ENCODE assay signal across 11 cellular contexts in the genomic region with DNA sequence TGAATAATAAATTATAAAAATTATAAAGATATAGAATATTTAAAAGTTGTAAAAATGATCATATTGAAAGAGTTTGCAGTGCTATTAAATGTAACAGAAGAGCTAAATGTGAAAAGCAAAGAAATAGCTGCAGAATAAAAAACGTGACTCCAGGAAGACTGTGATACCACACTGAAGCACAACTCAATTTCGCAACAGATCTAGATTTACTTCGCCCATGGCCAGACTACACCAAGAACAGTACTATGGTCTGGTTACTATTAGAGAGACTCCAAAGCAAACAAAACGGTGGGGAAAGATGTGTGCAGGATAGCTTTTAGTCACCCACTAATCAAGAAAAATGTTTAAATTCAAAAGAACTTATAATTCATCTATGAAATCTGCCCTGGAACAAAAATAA. TPM values are rescaled to one million over a fixed set of nuclear protein-coding genes. Genes with fewer than 3 reads are reported as not detected.
A peak's percentile ranks its signal among the peaks of the same experiment; 100 is the strongest.
DNase-seq lines count a peak whose midpoint lies in the region; ATAC-seq and TF ChIP-seq lines count a peak whose summit lies in the region.
"Had no signal": no experiment of that assay in that cellular context is flagged by ENCODE, and none has a peak within 500 bp of the region (broad histone marks: within the 10 kb centered on the region; RNA-seq: fewer than 3 reads in every experiment).

No MANE protein-coding gene starts in this region.

- H3K9me3 Mint-ChIP-seq in Calu3 (ENCODE audit: low read depth, unreplicated experiment) (no peaks in the 10 kb centered on the region), naive B cell (no peaks in the 10 kb centered on the region)
- H3K9me3 Mint-ChIP-seq in activated naive CD8-positive, alpha-beta T cell treated with anti-CD3 and anti-CD28 coated beads, Interleukin-2, amount 10 ng/mL, durations not matched to agents 7 days and 5 days = no peaks in the 10 kb centered on the region

- H3K4me1 Mint-ChIP-seq in Calu3 (ENCODE audit: low read depth, unreplicated experiment) (peaks cover 43% of the 10 kb centered on the region), naive B cell (peaks cover 33 to 50% (median 39%) of the 10 kb centered on the region in 3 donors)
- peaks cover 29% of the 10 kb centered on the region for H3K4me1 Mint-ChIP-seq in activated naive CD8-positive, alpha-beta T cell treated with anti-CD3 and anti-CD28 coated beads, Interleukin-2, amount 10 ng/mL, durations not matched to agents 7 days and 5 days

- POLR2A ChIA-PET in activated naive CD8-positive, alpha-beta T cell treated with anti-CD3 and anti-CD28 coated beads, Interleukin-2, amount 10 ng/mL, durations not matched to agents 7 days and 5 days (lab: Charles Lee) = interaction anchor here (0.5 to 1.2 kb wide), 2 partner anchors 75 to 78 kb away, joined by 3 to 4 read pairs; no protein-coding TSS in a partner anchor

- ATAC-seq in activated naive CD8-positive, alpha-beta T cell treated with anti-CD3 and anti-CD28 coated beads, Interleukin-2, amount 10 ng/mL, durations not matched to agents 7 days and 5 days (ENCODE audit: low read depth) = no peak
- ATAC-seq in naive B cell (ENCODE audit: low read depth in 2 of 2) = no peak
- ATAC-seq in GM21737 (IDR thresholded peaks at IDR 0.05; ENCODE audit: unreplicated experiment) = no peak

- DNase-seq in Calu3 (no peak), LNCaP clone FGC (ENCODE audit: low read depth) (no peak), naive B cell (no peak), NCI-H2227 (lab: John Stamatoyannopoulos, UW; ENCODE audit: unreplicated experiment) (no peak), NCI-H2196 (lab: John Stamatoyannopoulos, UW; ENCODE audit: unreplicated experiment) (no peak), G401 (ENCODE audit: low spot score) (no peak)
- no peak for DNase-seq in activated naive CD8-positive, alpha-beta T cell treated with anti-CD3 and anti-CD28 coated beads, Interleukin-2, amount 10 ng/mL, durations not matched to agents 7 days and 5 days
- DNase-seq: GOT3, kidney glomerular epithelial cell, WERI-Rb-1 had no signal

- peak overlapping the region; percentile 88 for H3K4me3 ChIP-seq in LNCaP clone FGC (ENCODE audit: low read depth, low read length)

- BruUV-seq in Calu3 (replicated peaks; lab: Mats Ljungman, UMichigan) = no TSS peak

- H3K27ac Mint-ChIP-seq in Calu3 (ENCODE audit: unreplicated experiment) (no peak overlapping the region), naive B cell (peak overlapping the region in 1 of 6 donors; percentile 91)
- H3K27ac Mint-ChIP-seq in activated naive CD8-positive, alpha-beta T cell treated with anti-CD3 and anti-CD28 coated beads, Interleukin-2, amount 10 ng/mL, durations not matched to agents 7 days and 5 days = no peak overlapping the region

- no peaks in the 10 kb centered on the region for H3K27me3 Mint-ChIP-seq in Calu3 (ENCODE audit: unreplicated experiment)
- H3K27me3 Mint-ChIP-seq in activated naive CD8-positive, alpha-beta T cell treated with anti-CD3 and anti-CD28 coated beads, Interleukin-2, amount 10 ng/mL, durations not matched to agents 7 days and 5 days = peaks cover 5% of the 10 kb centered on the region
- H3K27me3 Mint-ChIP-seq in naive B cell = no peaks in the 10 kb centered on the region

- CTCF ChIA-PET in Calu3 (lab: Charles Lee) = interaction anchor here (1.3 kb wide), 1 partner anchor 37 kb away, joined by 3 read pairs; no protein-coding TSS in a partner anchor

- in situ Hi-C loops in G401 (cut with HindIII; ENCODE audit: low sequenced_read_pairs) = no loop called here

- TF ChIP-seq CTCF in Calu3 (IDR thresholded peaks at IDR 0.05; ENCODE audit: unreplicated experiment) (no peak), LNCaP clone FGC (IDR thresholded peaks at IDR 0.05; ENCODE audit: control insufficient read depth, extremely low read depth, insufficient read depth) (no peak)

- intact Hi-C loops in Calu3 (cut with micrococcal nuclease; ENCODE audit: unreplicated experiment) = loop anchor here (5.0 kb wide), 1 partner anchor 34 kb away; no protein-coding TSS in a partner anchor

- H3K36me3 Mint-ChIP-seq in Calu3 (ENCODE audit: insufficient read depth, unreplicated experiment) = peaks cover 19% of the 10 kb centered on the region
- peaks cover 4% of the 10 kb centered on the region for H3K36me3 Mint-ChIP-seq in activated naive CD8-positive, alpha-beta T cell treated with anti-CD3 and anti-CD28 coated beads, Interleukin-2, amount 10 ng/mL, durations not matched to agents 7 days and 5 days
- no peaks in the 10 kb centered on the region for H3K36me3 Mint-ChIP-seq in naive B cell

- H3K4me3 Mint-ChIP-seq in Calu3 (ENCODE audit: low read depth, unreplicated experiment) = peak overlapping the region; percentile 78
- peak overlapping the region; percentile 94 for H3K4me3 Mint-ChIP-seq in activated naive CD8-positive, alpha-beta T cell treated with anti-CD3 and anti-CD28 coated beads, Interleukin-2, amount 10 ng/mL, durations not matched to agents 7 days and 5 days
- H3K4me3 Mint-ChIP-seq in naive B cell = peak overlapping the region in 6 of 8 donors; percentile 24 to 97 (median 90)

RNA-seq across cellular contexts. Expression of gene CHD6, which starts 1.9 kb away (rescaled TPM):
- total RNA-seq in Calu3 (2022) = 94.5 and 98.5 TPM in 2 replicates
- total RNA-seq in activated naive CD8-positive, alpha-beta T cell treated with anti-CD3 and anti-CD28 coated beads, Interleukin-2, amount 10 ng/mL, durations not matched to agents 7 days and 5 days = 10 to 100 TPM; 48.2 to 58.9 TPM
- 10 to 100 TPM; 30.5 to 82.8 (median 51.9) TPM for polyA plus RNA-seq in naive B cell (ENCODE audit: low read depth in 6 of 6)
- 9.5 and 14.2 TPM in 2 replicates for total RNA-seq in G401 (2014; rRNA removed; shearing (Covaris generic))
